In the genomic region with DNA sequence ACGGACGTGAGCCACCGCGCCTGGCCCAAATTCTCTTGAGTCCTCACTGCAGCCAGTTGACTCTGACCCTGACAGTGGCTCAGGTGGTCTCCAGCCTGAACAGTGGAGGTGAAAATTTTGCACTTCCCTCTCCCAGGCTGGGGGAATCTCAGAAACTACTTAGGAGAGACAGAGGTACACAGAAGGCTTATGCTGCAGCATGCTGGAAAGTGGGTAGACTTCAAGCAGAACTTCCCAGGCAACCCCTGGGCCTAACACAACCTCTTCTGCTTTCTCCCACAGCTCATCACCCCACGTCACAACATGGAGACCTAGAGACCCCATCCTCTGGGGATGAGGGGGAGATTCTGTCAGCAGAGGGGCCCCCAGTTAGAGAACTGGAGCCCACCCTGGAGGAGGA, we compare ENCODE assay signal across 1 cellular context.
A peak's percentile ranks its signal among the peaks of the same experiment; 100 is the strongest.
TF ChIP-seq lines count a peak whose summit lies in the region.

No MANE protein-coding gene starts in this region.

TF ChIP-seq in K562, 482 proteins besides CTCF, POLR2A, EP300 and RAD21:
- TF ChIP-seq ZFP1 (CRISPR knock-in tag; IDR thresholded peaks at IDR 0.05) (no peak), ATF2 (CRISPR knock-in tag; IDR thresholded peaks at IDR 0.05) (no peak), ZKSCAN3 (CRISPR knock-in tag; IDR thresholded peaks at IDR 0.05) (no peak), ZNF561 (CRISPR knock-in tag; conservative IDR thresholded peaks at IDR 0.05) (no peak), OTX1 (CRISPR knock-in tag; IDR thresholded peaks at IDR 0.05) (no peak), PHF20 (IDR thresholded peaks at IDR 0.05; ENCODE audit: partially characterized antibody) (peak; percentile 30), CBX1 (IDR thresholded peaks at IDR 0.05; ENCODE audit: low read depth) (0 out of 2 replicates have a peak, but pooled peaks have one; percentile 25), KAT7 (CRISPR knock-in tag; IDR thresholded peaks at IDR 0.05; ENCODE audit: borderline replicate concordance) (no peak), RBM25 (IDR thresholded peaks at IDR 0.05; ENCODE audit: low read depth, low read length, severe bottlenecking) (peak; percentile 54), TSC22D4 (tag; IDR thresholded peaks at IDR 0.05) (no peak), TBP (optimal IDR thresholded peaks at IDR 0.05; ENCODE audit: low read depth, low read length) (no peak), E2F3 (CRISPR knock-in tag; IDR thresholded peaks at IDR 0.05) (no peak), SMARCA5 (IDR thresholded peaks at IDR 0.05) (no peak), BCOR (IDR thresholded peaks at IDR 0.05) (peak; percentile 88), GTF3C2 (IDR thresholded peaks at IDR 0.05; ENCODE audit: borderline replicate concordance, extremely low read depth, insufficient read length) (no peak), ETV5 (CRISPR knock-in tag; IDR thresholded peaks at IDR 0.05; ENCODE audit: low read depth) (no peak), ZFP91 (CRISPR knock-in tag; IDR thresholded peaks at IDR 0.05) (no peak), ZNF274 (IDR thresholded peaks at IDR 0.05; ENCODE audit: borderline replicate concordance, low read depth, low read length) (no peak), KDM1A (IDR thresholded peaks at IDR 0.05) (peak in 1 of 2 experiments; percentile 60; a peak in 1 of 4 replicates), MYC (IDR thresholded peaks at IDR 0.05; ENCODE audit: low read depth, low read length) (no peak), MYC (CRISPR knock-in tag; IDR thresholded peaks at IDR 0.05; ENCODE audit: borderline replicate concordance, low read depth) (no peak), SNRNP70 (optimal IDR thresholded peaks at IDR 0.05; ENCODE audit: low read depth, low read length) (no peak), PURB (CRISPR knock-in tag; IDR thresholded peaks at IDR 0.05; ENCODE audit: low read depth) (no peak), ZNF124 (CRISPR knock-in tag; IDR thresholded peaks at IDR 0.05) (no peak), ZNF12 (CRISPR knock-in tag; IDR thresholded peaks at IDR 0.05) (no peak), KLF16 (IDR thresholded peaks at IDR 0.05) (no peak), ZNF184 (CRISPR knock-in tag; IDR thresholded peaks at IDR 0.05) (no peak), FOXJ2 (tag; IDR thresholded peaks at IDR 0.05) (no peak)
- TF ChIP-seq, protein P1, sequence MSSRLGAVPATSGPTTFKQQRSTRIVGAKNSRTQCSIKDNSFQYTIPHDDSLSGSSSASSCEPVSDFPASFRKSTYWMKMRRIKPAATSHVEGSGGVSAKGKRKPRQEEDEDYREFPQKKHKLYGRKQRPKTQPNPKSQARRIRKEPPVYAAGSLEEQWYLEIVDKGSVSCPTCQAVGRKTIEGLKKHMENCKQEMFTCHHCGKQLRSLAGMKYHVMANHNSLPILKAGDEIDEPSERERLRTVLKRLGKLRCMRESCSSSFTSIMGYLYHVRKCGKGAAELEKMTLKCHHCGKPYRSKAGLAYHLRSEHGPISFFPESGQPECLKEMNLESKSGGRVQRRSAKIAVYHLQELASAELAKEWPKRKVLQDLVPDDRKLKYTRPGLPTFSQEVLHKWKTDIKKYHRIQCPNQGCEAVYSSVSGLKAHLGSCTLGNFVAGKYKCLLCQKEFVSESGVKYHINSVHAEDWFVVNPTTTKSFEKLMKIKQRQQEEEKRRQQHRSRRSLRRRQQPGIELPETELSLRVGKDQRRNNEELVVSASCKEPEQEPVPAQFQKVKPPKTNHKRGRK (tag; IDR thresholded peaks at IDR 0.05), result no peak
- TF ChIP-seq, protein P2, sequence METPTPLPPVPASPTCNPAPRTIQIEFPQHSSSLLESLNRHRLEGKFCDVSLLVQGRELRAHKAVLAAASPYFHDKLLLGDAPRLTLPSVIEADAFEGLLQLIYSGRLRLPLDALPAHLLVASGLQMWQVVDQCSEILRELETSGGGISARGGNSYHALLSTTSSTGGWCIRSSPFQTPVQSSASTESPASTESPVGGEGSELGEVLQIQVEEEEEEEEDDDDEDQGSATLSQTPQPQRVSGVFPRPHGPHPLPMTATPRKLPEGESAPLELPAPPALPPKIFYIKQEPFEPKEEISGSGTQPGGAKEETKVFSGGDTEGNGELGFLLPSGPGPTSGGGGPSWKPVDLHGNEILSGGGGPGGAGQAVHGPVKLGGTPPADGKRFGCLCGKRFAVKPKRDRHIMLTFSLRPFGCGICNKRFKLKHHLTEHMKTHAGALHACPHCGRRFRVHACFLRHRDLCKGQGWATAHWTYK (CRISPR knock-in tag; IDR thresholded peaks at IDR 0.05), result no peak
